In the genomic region with DNA sequence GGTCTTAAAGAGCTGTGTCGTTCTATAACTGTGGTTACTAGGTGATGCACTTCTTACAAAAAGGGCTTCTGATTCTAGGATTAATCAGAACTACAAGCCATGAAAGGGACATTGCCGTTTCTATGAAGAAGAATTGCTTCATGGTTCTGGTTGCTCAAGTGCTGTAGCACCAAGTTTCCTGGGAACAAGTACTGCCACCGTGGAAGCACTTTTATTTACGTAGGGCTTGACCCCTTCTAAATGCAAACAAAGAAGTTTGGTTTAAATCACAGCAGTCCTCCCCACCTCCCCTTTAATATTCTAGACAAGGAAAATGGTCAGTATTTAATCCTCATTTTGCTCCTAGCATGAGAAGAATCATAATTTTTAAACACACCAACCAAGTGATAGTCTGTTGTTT, we compare ENCODE assay signal across 1 cellular context.
TF ChIP-seq lines count a peak whose summit lies in the region.

No MANE protein-coding gene starts in this region.

TF ChIP-seq in HCT116, 20 proteins besides CTCF, POLR2A, EP300 and RAD21 (continued from another document):
- TF ChIP-seq, protein P1, sequence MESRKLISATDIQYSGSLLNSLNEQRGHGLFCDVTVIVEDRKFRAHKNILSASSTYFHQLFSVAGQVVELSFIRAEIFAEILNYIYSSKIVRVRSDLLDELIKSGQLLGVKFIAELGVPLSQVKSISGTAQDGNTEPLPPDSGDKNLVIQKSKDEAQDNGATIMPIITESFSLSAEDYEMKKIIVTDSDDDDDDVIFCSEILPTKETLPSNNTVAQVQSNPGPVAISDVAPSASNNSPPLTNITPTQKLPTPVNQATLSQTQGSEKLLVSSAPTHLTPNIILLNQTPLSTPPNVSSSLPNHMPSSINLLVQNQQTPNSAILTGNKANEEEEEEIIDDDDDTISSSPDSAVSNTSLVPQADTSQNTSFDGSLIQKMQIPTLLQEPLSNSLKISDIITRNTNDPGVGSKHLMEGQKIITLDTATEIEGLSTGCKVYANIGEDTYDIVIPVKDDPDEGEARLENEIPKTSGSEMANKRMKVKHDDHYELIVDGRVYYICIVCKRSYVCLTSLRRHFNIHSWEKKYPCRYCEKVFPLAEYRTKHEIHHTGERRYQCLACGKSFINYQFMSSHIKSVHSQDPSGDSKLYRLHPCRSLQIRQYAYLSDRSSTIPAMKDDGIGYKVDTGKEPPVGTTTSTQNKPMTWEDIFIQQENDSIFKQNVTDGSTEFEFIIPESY (IDR thresholded peaks at IDR 0.05; ENCODE audit: extremely low read depth, insufficient replicate concordance, low read length), result no peak
- TF ChIP-seq SP1 (IDR thresholded peaks at IDR 0.05; ENCODE audit: low read depth), result no peak
- TF ChIP-seq YY1 (IDR thresholded peaks at IDR 0.05; ENCODE audit: extremely low read depth, insufficient replicate concordance, low read depth, low read length), result no peak
- TF ChIP-seq EGR1 (IDR thresholded peaks at IDR 0.05; ENCODE audit: low read depth), result no peak
- TF ChIP-seq FOSL1 (IDR thresholded peaks at IDR 0.05; ENCODE audit: low read depth), result no peak
- no peak for TF ChIP-seq ELF1 (IDR thresholded peaks at IDR 0.05; ENCODE audit: borderline replicate concordance, low read depth)
- no peak for TF ChIP-seq JUND (IDR thresholded peaks at IDR 0.05)
- TF ChIP-seq, protein P2, sequence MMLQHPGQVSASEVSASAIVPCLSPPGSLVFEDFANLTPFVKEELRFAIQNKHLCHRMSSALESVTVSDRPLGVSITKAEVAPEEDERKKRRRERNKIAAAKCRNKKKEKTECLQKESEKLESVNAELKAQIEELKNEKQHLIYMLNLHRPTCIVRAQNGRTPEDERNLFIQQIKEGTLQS (IDR thresholded peaks at IDR 0.05), result no peak
- no peak for TF ChIP-seq TCF7L2 (IDR thresholded peaks at IDR 0.05; ENCODE audit: borderline replicate concordance, extremely low read depth, insufficient read depth, insufficient read length)
- no peak for TF ChIP-seq CBX3 (IDR thresholded peaks at IDR 0.05; ENCODE audit: low read depth)
- TF ChIP-seq ZNF274 (IDR thresholded peaks at IDR 0.05; ENCODE audit: low read depth, low read length), result no peak
- TF ChIP-seq EZH2phosphoT487 (IDR thresholded peaks at IDR 0.05; ENCODE audit: borderline replicate concordance), result no peak
